In the genomic region with DNA sequence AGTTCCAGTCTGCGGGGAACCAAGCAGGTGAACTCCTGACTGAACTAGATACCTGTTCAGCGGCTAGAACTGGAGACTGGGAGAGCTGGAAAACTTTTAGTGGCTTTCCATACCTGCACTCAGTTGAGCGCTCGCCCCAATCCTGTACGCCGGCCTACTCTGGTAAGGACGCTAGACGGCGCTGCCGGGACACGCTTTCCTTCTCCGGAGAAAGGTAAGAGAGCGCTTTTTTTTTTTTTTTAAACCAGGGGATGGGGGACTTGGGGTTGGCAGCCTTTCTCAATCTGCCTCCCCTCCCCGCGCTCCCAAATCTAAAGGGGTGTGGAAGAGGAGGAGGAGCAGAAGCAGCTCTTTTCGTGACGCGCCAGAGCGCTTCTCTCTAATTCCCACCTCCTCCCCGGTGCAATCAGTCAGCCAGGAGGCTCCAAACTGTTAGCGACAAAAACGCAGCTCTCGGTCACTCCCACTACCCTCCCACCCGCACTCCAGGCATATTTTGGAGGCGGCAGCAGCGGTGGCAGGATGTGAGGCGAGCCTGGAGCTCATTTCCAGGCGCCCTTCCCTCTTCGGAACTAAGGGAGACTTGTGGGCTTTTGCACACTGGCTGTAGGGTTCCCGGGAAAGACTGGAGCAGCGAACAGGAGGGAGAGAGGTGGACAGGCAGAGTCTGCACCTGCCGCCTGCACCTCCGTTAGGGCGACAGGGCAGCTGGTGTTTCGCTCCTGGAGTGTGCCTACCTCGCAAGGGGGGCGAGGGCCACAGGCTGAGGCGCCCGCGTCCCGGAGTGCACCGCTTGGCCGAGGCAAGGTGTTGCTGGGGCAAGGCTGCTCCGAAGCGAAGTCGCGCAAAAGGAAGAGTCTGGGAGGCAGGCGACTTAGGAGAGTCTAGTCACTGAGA, we compare ENCODE assay signal across 8 cellular contexts. TPM values are rescaled to one million over a fixed set of nuclear protein-coding genes. Genes with fewer than 3 reads are reported as not detected.
DNase-seq lines count a peak whose midpoint lies in the region; ATAC-seq and TF ChIP-seq lines count a peak whose summit lies in the region.

A gene (plus strand): TSS at position 409 of the 897 bp plus-strand sequence.

- intact Hi-C loops in Right ventricle myocardium superior (cut with DNase I), result no loop called here
- intact Hi-C loops in left cardiac atrium (cut with DNase I), result no loop called here

- peak within 1 kb of the TSS; percentile 87 for H3K4me3 Mint-ChIP-seq in glutamatergic neuron (ENCODE audit: unreplicated experiment)

- no peaks in the 10 kb centered on the region for H3K4me1 Mint-ChIP-seq in glutamatergic neuron (ENCODE audit: low read depth, unreplicated experiment)

- peak within 1 kb of the TSS; percentile 28 for H3K4me3 ChIP-seq in skeletal muscle cell (ENCODE audit: low read depth, low read length)

- no peak for DNase-seq in Right ventricle myocardium superior
- DNase-seq in left cardiac atrium, result no peak
- peak; percentile 44 for DNase-seq in RPMI8226
- peak; percentile 72 for DNase-seq in glutamatergic neuron
- no peak for DNase-seq in skeletal muscle cell (ENCODE audit: low read depth)
- no peak for DNase-seq in AML-193 (lab: John Stamatoyannopoulos, UW)
- DNase-seq in NCI-H2171 (lab: John Stamatoyannopoulos, UW), result no peak
- DNase-seq in activated gamma-delta T cell treated with Interleukin-2 at 50 U/mL for 16 hours, result no peak

- peaks cover 8% of the 10 kb centered on the region for H3K27me3 Mint-ChIP-seq in glutamatergic neuron (ENCODE audit: unreplicated experiment)

- peak; percentile 58 for ATAC-seq in Right ventricle myocardium superior (ENCODE audit: poor library complexity)
- ATAC-seq in left cardiac atrium, result no peak

- TF ChIP-seq CTCF in glutamatergic neuron (IDR thresholded peaks at IDR 0.05; ENCODE audit: partially characterized antibody, unreplicated experiment), result peak; percentile 49

- no peaks in the 10 kb centered on the region for H3K36me3 Mint-ChIP-seq in glutamatergic neuron (ENCODE audit: unreplicated experiment)

- no peak within 1 kb of the TSS for H3K27ac Mint-ChIP-seq in glutamatergic neuron (ENCODE audit: unreplicated experiment)

- H3K9me3 Mint-ChIP-seq in glutamatergic neuron (ENCODE audit: unreplicated experiment), result peaks cover 2% of the 10 kb centered on the region

RNA-seq across cellular contexts. Expression of the gene that starts here (rescaled TPM):
- total RNA-seq in Right ventricle myocardium superior (not detected), left cardiac atrium (under 1 TPM in 1 of 2 donors, not detected in 1; 0.09 TPM), glutamatergic neuron (ENCODE audit: unreplicated experiment) (0.76 TPM)

Comparison
In these comparisons a context has a peak if more than half of its experiments do, and no peak if none do; other contexts are left out.
1. Peak in ATAC-seq in Right ventricle myocardium superior; RNA of the gene not detected or under 1 TPM.
2. Peak in DNase-seq in glutamatergic neuron; RNA of the gene not detected or under 1 TPM.